In the genomic region with DNA sequence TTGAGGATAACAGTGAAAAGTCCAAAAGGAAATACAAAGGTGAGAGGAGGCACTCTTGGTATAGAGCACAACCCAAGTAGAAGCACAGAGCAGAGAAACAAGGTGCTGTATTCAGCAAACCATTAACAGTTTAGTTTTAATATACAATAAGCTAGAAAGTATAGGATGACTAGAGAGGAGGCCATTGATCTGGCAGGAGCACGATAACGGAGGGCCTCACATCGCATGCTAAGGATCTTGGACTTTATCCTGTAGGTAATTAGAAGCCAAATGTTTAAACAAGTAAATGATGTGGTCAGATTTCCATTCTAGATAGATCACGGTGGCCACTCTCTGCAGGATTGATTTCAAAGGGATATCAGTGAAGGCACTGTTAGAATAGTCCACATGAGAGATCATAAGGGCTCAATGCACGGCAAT, we compare ENCODE assay signal across 1 cellular context.
TF ChIP-seq lines count a peak whose summit lies in the region.

No MANE protein-coding gene starts in this region.

TF ChIP-seq in HepG2, 621 proteins besides CTCF, POLR2A, EP300 and RAD21 (continued from another document and continues in another):
- TF ChIP-seq ZNF639 (CRISPR knock-in tag; conservative IDR thresholded peaks at IDR 0.05) = no peak
- no peak for TF ChIP-seq MAFK (conservative IDR thresholded peaks at IDR 0.05 in 1 of 2, IDR thresholded peaks at IDR 0.05 in 1 of 2; ENCODE audit: low read length in 2 of 2)
- TF ChIP-seq ZNF224 (CRISPR knock-in tag; IDR thresholded peaks at IDR 0.05) = no peak
- peak; percentile 78 for TF ChIP-seq SOX5 (CRISPR knock-in tag; IDR thresholded peaks at IDR 0.05; ENCODE audit: borderline replicate concordance)
- TF ChIP-seq, protein P1, sequence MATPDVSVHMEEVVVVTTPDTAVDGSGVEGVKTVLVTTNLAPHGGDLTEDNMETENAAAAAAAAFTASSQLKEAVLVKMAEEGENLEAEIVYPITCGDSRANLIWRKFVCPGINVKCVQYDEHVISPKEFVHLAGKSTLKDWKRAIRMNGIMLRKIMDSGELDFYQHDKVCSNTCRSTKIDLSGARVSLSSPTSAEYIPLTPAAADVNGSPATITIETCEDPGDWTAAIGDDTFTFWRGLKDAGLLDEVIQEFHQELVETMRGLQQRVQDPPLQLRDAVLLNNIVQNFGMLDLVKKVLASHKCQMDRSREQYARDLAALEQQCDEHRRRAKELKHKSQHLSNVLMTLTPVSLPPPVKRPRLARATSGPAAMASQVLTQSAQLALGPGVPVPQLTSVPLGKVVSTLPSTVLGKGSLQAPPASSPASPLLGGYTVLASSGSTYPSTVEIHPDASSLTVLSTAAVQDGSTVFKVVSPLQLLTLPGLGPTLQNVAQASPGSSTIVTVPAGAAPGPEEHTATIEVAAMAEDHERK (CRISPR knock-in tag; IDR thresholded peaks at IDR 0.05; ENCODE audit: low read depth) = no peak
- TF ChIP-seq NFIB (CRISPR knock-in tag; IDR thresholded peaks at IDR 0.05; ENCODE audit: borderline replicate concordance) = no peak
- TF ChIP-seq FLYWCH1 (CRISPR knock-in tag; IDR thresholded peaks at IDR 0.05) = no peak
- TF ChIP-seq, protein P2, sequence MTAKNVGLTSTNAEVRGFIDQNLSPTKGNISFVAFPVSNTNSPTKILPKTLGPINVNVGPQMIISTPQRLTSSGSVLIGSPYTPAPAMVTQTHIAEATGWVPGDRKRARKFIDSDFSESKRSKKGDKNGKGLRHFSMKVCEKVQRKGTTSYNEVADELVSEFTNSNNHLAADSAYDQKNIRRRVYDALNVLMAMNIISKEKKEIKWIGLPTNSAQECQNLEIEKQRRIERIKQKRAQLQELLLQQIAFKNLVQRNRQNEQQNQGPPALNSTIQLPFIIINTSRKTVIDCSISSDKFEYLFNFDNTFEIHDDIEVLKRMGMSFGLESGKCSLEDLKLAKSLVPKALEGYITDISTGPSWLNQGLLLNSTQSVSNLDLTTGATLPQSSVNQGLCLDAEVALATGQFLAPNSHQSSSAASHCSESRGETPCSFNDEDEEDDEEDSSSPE (CRISPR knock-in tag; IDR thresholded peaks at IDR 0.05) = no peak
- TF ChIP-seq KDM4B (CRISPR knock-in tag; IDR thresholded peaks at IDR 0.05) = no peak
- TF ChIP-seq PAX8 (CRISPR knock-in tag; IDR thresholded peaks at IDR 0.05; ENCODE audit: borderline replicate concordance) = no peak
- TF ChIP-seq MYNN (CRISPR knock-in tag; IDR thresholded peaks at IDR 0.05; ENCODE audit: low read depth) = no peak
- peak; percentile 79; the same call in 1 of the 2 replicates for TF ChIP-seq ZNF614 (CRISPR knock-in tag; IDR thresholded peaks at IDR 0.05; ENCODE audit: borderline replicate concordance)
- no peak for TF ChIP-seq RFX3 (CRISPR knock-in tag; IDR thresholded peaks at IDR 0.05)
- TF ChIP-seq ZKSCAN5 (CRISPR knock-in tag; IDR thresholded peaks at IDR 0.05) = no peak
- TF ChIP-seq FUBP1 (CRISPR knock-in tag; IDR thresholded peaks at IDR 0.05; ENCODE audit: borderline replicate concordance) = no peak
- no peak for TF ChIP-seq SIN3B (IDR thresholded peaks at IDR 0.05; ENCODE audit: low read length)
- no peak for TF ChIP-seq KLF12 (CRISPR knock-in tag; IDR thresholded peaks at IDR 0.05; ENCODE audit: borderline replicate concordance)
- TF ChIP-seq ZNF407 (CRISPR knock-in tag; IDR thresholded peaks at IDR 0.05; ENCODE audit: not compliant biosample characterization) = no peak
- TF ChIP-seq, protein P3, sequence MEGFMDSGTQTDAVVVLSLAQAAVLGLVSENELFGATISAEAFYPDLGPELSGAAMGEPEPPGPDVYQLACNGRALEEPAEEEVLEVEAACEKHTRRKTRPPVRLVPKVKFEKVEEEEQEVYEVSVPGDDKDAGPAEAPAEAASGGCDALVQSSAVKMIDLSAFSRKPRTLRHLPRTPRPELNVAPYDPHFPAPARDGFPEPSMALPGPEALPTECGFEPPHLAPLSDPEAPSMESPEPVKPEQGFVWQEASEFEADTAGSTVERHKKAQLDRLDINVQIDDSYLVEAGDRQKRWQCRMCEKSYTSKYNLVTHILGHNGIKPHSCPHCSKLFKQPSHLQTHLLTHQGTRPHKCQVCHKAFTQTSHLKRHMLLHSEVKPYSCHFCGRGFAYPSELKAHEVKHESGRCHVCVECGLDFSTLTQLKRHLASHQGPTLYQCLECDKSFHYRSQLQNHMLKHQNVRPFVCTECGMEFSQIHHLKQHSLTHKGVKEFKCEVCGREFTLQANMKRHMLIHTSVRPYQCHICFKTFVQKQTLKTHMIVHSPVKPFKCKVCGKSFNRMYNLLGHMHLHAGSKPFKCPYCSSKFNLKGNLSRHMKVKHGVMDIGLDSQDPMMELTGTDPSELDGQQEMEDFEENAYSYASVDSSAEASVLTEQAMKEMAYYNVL (CRISPR knock-in tag; IDR thresholded peaks at IDR 0.05; ENCODE audit: borderline replicate concordance) = peak; percentile 68; the same call in 1 of the 2 replicates
- TF ChIP-seq ZNF383 (CRISPR knock-in tag; IDR thresholded peaks at IDR 0.05; ENCODE audit: borderline replicate concordance) = no peak
- no peak for TF ChIP-seq ZNF552 (CRISPR knock-in tag; IDR thresholded peaks at IDR 0.05; ENCODE audit: borderline replicate concordance)
- no peak for TF ChIP-seq GABPA (IDR thresholded peaks at IDR 0.05; ENCODE audit: low read depth, low read length)
- no peak for TF ChIP-seq GABPA (CRISPR knock-in tag; IDR thresholded peaks at IDR 0.05; ENCODE audit: low read depth)
- TF ChIP-seq ZNF12 (CRISPR knock-in tag; IDR thresholded peaks at IDR 0.05) = peak; percentile 53; the same call in 1 of the 2 replicates
- no peak for TF ChIP-seq PRMT3 (CRISPR knock-in tag; IDR thresholded peaks at IDR 0.05; ENCODE audit: borderline replicate concordance, low read depth)
- no peak for TF ChIP-seq CHD4 (IDR thresholded peaks at IDR 0.05; ENCODE audit: borderline replicate concordance, low read length)
- TF ChIP-seq ZNF7 (CRISPR knock-in tag; IDR thresholded peaks at IDR 0.05) = no peak
- no peak for TF ChIP-seq ZNF30 (CRISPR knock-in tag; IDR thresholded peaks at IDR 0.05)
- TF ChIP-seq ZNF343 (CRISPR knock-in tag; IDR thresholded peaks at IDR 0.05) = no peak
- TF ChIP-seq TEAD2 (CRISPR knock-in tag; IDR thresholded peaks at IDR 0.05) = no peak
- no peak for TF ChIP-seq PRPF4 (IDR thresholded peaks at IDR 0.05; ENCODE audit: low read depth, low read length, poor library complexity, severe bottlenecking)
- TF ChIP-seq, protein P4, sequence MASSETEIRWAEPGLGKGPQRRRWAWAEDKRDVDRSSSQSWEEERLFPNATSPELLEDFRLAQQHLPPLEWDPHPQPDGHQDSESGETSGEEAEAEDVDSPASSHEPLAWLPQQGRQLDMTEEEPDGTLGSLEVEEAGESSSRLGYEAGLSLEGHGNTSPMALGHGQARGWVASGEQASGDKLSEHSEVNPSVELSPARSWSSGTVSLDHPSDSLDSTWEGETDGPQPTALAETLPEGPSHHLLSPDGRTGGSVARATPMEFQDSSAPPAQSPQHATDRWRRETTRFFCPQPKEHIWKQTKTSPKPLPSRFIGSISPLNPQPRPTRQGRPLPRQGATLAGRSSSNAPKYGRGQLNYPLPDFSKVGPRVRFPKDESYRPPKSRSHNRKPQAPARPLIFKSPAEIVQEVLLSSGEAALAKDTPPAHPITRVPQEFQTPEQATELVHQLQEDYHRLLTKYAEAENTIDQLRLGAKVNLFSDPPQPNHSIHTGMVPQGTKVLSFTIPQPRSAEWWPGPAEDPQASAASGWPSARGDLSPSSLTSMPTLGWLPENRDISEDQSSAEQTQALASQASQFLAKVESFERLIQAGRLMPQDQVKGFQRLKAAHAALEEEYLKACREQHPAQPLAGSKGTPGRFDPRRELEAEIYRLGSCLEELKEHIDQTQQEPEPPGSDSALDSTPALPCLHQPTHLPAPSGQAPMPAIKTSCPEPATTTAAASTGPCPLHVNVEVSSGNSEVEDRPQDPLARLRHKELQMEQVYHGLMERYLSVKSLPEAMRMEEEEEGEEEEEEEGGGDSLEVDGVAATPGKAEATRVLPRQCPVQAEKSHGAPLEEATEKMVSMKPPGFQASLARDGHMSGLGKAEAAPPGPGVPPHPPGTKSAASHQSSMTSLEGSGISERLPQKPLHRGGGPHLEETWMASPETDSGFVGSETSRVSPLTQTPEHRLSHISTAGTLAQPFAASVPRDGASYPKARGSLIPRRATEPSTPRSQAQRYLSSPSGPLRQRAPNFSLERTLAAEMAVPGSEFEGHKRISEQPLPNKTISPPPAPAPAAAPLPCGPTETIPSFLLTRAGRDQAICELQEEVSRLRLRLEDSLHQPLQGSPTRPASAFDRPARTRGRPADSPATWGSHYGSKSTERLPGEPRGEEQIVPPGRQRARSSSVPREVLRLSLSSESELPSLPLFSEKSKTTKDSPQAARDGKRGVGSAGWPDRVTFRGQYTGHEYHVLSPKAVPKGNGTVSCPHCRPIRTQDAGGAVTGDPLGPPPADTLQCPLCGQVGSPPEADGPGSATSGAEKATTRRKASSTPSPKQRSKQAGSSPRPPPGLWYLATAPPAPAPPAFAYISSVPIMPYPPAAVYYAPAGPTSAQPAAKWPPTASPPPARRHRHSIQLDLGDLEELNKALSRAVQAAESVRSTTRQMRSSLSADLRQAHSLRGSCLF (CRISPR knock-in tag; IDR thresholded peaks at IDR 0.05; ENCODE audit: borderline replicate concordance) = no peak
- no peak for TF ChIP-seq ZNF234 (CRISPR knock-in tag; conservative IDR thresholded peaks at IDR 0.05)
- TF ChIP-seq ZNF83 (CRISPR knock-in tag; IDR thresholded peaks at IDR 0.05; ENCODE audit: borderline replicate concordance) = no peak
